Comparison of ENCODE assay signal across 8 cellular contexts in genomic region chr19:19203012-19203856, GRCh38. TPM values are rescaled to one million over a fixed set of nuclear protein-coding genes. Genes with fewer than 3 reads are reported as not detected.
DNase-seq lines count a peak whose midpoint lies in the region; ATAC-seq and TF ChIP-seq lines count a peak whose summit lies in the region.

TSS of gene NR2C2AP (minus strand) at chr19:19203414. CDS start at chr19:19203060, 354 bp downstream.

- TF ChIP-seq CTCF in lower lobe of right lung (IDR thresholded peaks at IDR 0.05), result no peak

- H3K4me3 ChIP-seq in lower lobe of right lung, result peak within 1 kb of the TSS; percentile 89

- peak within 1 kb of the TSS; percentile 81 for H3K27ac ChIP-seq in lower lobe of right lung

- DNase-seq in AML-193 (lab: John Stamatoyannopoulos, UW) (peak; percentile 86 to 91), HS-27A (ENCODE audit: low read depth) (peak; percentile 74), ecto neural progenitor cell (ENCODE audit: low spot score) (peak; percentile 85), lower lobe of right lung (peak; percentile 95)
- DNase-seq in NK-92 treated with Interleukin-12 subunit alpha and Interleukin-12 subunit beta, amount 100 ng/mL, for 24 hours (lab: John Stamatoyannopoulos, UW), result peak; percentile 87
- peak; percentile 75 to 88 for DNase-seq in activated CD8-positive, alpha-beta memory T cell treated with anti-CD3 and anti-CD28 coated beads for 1 hour (ENCODE audit: extremely low read depth in 1 of 2, low read depth in 1 of 2)
- peak; percentile 79 to 91 (median 82) for DNase-seq in stimulated activated CD4-positive, alpha-beta T cell treated with anti-CD3 and anti-CD28 coated beads, TNF-alpha, amount 100 ng/mL, for 1 hour (ENCODE audit: low read depth in 3 of 3, low spot score in 1 of 3)

- no peaks in the 10 kb centered on the region for H3K27me3 ChIP-seq in lower lobe of right lung (ENCODE audit: low read depth)

- peaks cover 14% of the 10 kb centered on the region for H3K4me1 ChIP-seq in lower lobe of right lung

- ATAC-seq in GM19324 (IDR thresholded peaks at IDR 0.05; ENCODE audit: low FRiP score, unreplicated experiment) (peak; percentile 75), lower lobe of right lung (peak; percentile 92 to 97)

- no peaks in the 10 kb centered on the region for H3K9me3 ChIP-seq in lower lobe of right lung

- intact Hi-C loops in lower lobe of right lung (cut with DNase I), result no loop called here

- peaks cover 25% of the 10 kb centered on the region for H3K36me3 ChIP-seq in lower lobe of right lung

RNA-seq across cellular contexts. Expression of gene NR2C2AP, which starts in this region (rescaled TPM):
- total RNA-seq in lower lobe of right lung, result 12.9 TPM

Comparison
In these comparisons a context has a peak if more than half of its experiments do, and no peak if none do; other contexts are left out.
1. Peak in every context shown above with its lines: DNase-seq, ATAC-seq, H3K4me3 ChIP-seq and H3K27ac ChIP-seq.